1 cellular context compared by ENCODE assay signal in the genomic region with DNA sequence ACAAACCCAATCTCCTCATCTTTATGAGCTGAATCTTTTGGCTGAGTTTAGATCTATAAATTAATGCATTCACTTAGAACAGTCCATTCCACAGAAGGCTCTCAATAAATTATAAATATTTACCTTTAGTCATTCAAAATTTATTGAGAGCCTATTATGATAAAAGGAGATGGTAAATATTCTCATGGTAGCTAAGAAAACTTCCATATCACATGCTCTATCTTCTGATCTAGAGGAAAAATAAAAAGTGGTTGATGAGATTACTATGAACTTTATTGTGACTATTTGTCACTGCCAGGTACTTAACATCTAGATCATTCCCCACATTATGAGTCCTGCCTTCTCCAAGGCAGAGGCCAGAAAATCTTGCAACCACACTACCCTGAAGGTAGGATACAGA.
TF ChIP-seq lines count a peak whose summit lies in the region.

No MANE protein-coding gene starts in this region.

TF ChIP-seq in HEK293, 187 proteins besides CTCF, POLR2A, EP300 and RAD21 (continued from another document):
- TF ChIP-seq, protein P1, sequence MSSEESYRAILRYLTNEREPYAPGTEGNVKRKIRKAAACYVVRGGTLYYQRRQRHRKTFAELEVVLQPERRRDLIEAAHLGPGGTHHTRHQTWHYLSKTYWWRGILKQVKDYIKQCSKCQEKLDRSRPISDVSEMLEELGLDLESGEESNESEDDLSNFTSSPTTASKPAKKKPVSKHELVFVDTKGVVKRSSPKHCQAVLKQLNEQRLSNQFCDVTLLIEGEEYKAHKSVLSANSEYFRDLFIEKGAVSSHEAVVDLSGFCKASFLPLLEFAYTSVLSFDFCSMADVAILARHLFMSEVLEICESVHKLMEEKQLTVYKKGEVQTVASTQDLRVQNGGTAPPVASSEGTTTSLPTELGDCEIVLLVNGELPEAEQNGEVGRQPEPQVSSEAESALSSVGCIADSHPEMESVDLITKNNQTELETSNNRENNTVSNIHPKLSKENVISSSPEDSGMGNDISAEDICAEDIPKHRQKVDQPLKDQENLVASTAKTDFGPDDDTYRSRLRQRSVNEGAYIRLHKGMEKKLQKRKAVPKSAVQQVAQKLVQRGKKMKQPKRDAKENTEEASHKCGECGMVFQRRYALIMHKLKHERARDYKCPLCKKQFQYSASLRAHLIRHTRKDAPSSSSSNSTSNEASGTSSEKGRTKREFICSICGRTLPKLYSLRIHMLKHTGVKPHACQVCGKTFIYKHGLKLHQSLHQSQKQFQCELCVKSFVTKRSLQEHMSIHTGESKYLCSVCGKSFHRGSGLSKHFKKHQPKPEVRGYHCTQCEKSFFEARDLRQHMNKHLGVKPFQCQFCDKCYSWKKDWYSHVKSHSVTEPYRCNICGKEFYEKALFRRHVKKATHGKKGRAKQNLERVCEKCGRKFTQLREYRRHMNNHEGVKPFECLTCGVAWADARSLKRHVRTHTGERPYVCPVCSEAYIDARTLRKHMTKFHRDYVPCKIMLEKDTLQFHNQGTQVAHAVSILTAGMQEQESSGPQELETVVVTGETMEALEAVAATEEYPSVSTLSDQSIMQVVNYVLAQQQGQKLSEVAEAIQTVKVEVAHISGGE (tag by site-specific recombination; conservative IDR thresholded peaks at IDR 0.05; ENCODE audit: low read depth) = no peak
- TF ChIP-seq WT1 (tag by site-specific recombination; IDR thresholded peaks at IDR 0.05) = peak; percentile 35; the same call in 1 of the 2 replicates
- TF ChIP-seq, protein P2, sequence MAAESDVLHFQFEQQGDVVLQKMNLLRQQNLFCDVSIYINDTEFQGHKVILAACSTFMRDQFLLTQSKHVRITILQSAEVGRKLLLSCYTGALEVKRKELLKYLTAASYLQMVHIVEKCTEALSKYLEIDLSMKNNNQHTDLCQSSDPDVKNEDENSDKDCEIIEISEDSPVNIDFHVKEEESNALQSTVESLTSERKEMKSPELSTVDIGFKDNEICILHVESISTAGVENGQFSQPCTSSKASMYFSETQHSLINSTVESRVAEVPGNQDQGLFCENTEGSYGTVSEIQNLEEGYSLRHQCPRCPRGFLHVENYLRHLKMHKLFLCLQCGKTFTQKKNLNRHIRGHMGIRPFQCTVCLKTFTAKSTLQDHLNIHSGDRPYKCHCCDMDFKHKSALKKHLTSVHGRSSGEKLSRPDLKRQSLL (tag by site-specific recombination; IDR thresholded peaks at IDR 0.05) = no peak
- no peak for TF ChIP-seq ZNF785 (tag by site-specific recombination; IDR thresholded peaks at IDR 0.05)
- no peak for TF ChIP-seq ZNF623 (tag by site-specific recombination; IDR thresholded peaks at IDR 0.05)
- 0 out of 2 replicates have a peak, but pooled peaks have one; percentile 29 for TF ChIP-seq GLIS1 (tag by site-specific recombination; IDR thresholded peaks at IDR 0.05)
- TF ChIP-seq, protein P3, sequence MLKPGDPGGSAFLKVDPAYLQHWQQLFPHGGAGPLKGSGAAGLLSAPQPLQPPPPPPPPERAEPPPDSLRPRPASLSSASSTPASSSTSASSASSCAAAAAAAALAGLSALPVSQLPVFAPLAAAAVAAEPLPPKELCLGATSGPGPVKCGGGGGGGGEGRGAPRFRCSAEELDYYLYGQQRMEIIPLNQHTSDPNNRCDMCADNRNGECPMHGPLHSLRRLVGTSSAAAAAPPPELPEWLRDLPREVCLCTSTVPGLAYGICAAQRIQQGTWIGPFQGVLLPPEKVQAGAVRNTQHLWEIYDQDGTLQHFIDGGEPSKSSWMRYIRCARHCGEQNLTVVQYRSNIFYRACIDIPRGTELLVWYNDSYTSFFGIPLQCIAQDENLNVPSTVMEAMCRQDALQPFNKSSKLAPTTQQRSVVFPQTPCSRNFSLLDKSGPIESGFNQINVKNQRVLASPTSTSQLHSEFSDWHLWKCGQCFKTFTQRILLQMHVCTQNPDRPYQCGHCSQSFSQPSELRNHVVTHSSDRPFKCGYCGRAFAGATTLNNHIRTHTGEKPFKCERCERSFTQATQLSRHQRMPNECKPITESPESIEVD (tag by site-specific recombination; IDR thresholded peaks at IDR 0.05) = peak; percentile 62; the same call in 1 of the 2 replicates
- no peak for TF ChIP-seq ZNF76 (tag by site-specific recombination; IDR thresholded peaks at IDR 0.05; ENCODE audit: borderline replicate concordance, low read depth)
- peak; percentile 84 for TF ChIP-seq ZXDB (tag by site-specific recombination; IDR thresholded peaks at IDR 0.05)
TF ChIP-seq in HEK293: peak in this region for 16.
